Comparison of ENCODE assay signal across 26 cellular contexts in genomic region chr12:102592134-102592533, GRCh38.
A peak's percentile ranks its signal among the peaks of the same experiment; 100 is the strongest.
DNase-seq lines count a peak whose midpoint lies in the region; ATAC-seq, FAIRE-seq and TF ChIP-seq lines count a peak whose summit lies in the region.
"Had no signal": no experiment of that assay in that cellular context is flagged by ENCODE, and none has a peak within 500 bp of the region (broad histone marks: within the 10 kb centered on the region; RNA-seq: fewer than 3 reads in every experiment).

No MANE protein-coding gene starts in this region.

- H2BK15ac ChIP-seq in IMR-90 (ENCODE audit: low read depth, low read length): no peak overlapping the region

- no peaks in the 10 kb centered on the region for H4K20me1 ChIP-seq in IMR-90 (ENCODE audit: insufficient read depth, low read length)
- no peaks in the 10 kb centered on the region for H4K20me1 ChIP-seq in K562 (replicated peaks; ENCODE audit: control insufficient read depth, insufficient read depth, low read length)
- H4K20me1 ChIP-seq: BLaER1 had no signal

- H4K5ac ChIP-seq in IMR-90 (ENCODE audit: low read depth, low read length): no peak overlapping the region

- no peak overlapping the region for H4K91ac ChIP-seq in IMR-90 (ENCODE audit: insufficient read depth, low read depth, low read length)

- FAIRE-seq in K562 (lab: Jason Lieb, UNC) (no peak), endometrium (lab: Jason Lieb, UNC) (peak; percentile 18)
- FAIRE-seq: A204.1, GM12878, GM12892, GM18507 had no signal

- H3K9me1 ChIP-seq in IMR-90 (ENCODE audit: insufficient read depth, low read length) (no peaks in the 10 kb centered on the region), K562 (ENCODE audit: control insufficient read depth, insufficient read depth, low read length) (no peaks in the 10 kb centered on the region)

- ATAC-seq in IMR-90 (ENCODE audit: low read depth) (no peak), K562 (no peak), HG03097 (IDR thresholded peaks at IDR 0.05; ENCODE audit: low FRiP score, unreplicated experiment) (no peak), GM21737 (IDR thresholded peaks at IDR 0.05; ENCODE audit: unreplicated experiment) (no peak)
- ATAC-seq: GM12878 had no signal

- H3K27me3 ChIP-seq in IMR-90 (ENCODE audit: control insufficient read depth, insufficient read depth, low read length) (no peaks in the 10 kb centered on the region), K562 (ENCODE audit: control insufficient read depth in 2 of 2, insufficient read depth in 2 of 2, low read length in 2 of 2) (no peaks in the 10 kb centered on the region)
- H3K27me3 ChIP-seq: BE2C, BLaER1 had no signal

- H3K4ac ChIP-seq in IMR-90 (ENCODE audit: low read depth, low read length): no peak overlapping the region

- intact Hi-C loops in IMR-90 (cut with micrococcal nuclease) (no loop called here), K562 (cut with micrococcal nuclease) (no loop called here)

- no TSS peak for BruUV-seq in IMR-90 (replicated peaks; lab: Mats Ljungman, UMichigan)
- no TSS peak for BruUV-seq in K562 (replicated peaks; lab: Mats Ljungman, UMichigan)

- no peak overlapping the region for H2AK9ac ChIP-seq in IMR-90 (replicated peaks; ENCODE audit: low read depth, low read length, poor library complexity)

- no peaks in the 10 kb centered on the region for H3K79me1 ChIP-seq in IMR-90 (ENCODE audit: low read depth in 1 of 2, low read length in 2 of 2)

- H3K9ac ChIP-seq in IMR-90 (ENCODE audit: low read depth, low read length) (no peak overlapping the region), K562 (ENCODE audit: insufficient read depth in 1 of 2, low read depth in 2 of 2, low read length in 2 of 2) (no peak overlapping the region)
- H3K9ac ChIP-seq: BLaER1 had no signal

- no peak for DNase-seq in IMR-90
- no peak for DNase-seq in K562 (ENCODE audit: extremely low read depth in 1 of 4, low spot score in 3 of 4)
- DNase-seq in GM20000 (ENCODE audit: low spot score): no peak
- DNase-seq: 8988T; ACHN; BE2C; C1 segment of cervical spinal cord; CD4-positive, alpha-beta memory T cell; CD4-positive, CD25-positive, alpha-beta regulatory T cell; CD8-positive, alpha-beta memory T cell; COR-L47; DMS 273 treated with DMSO at 0.1 percent for 48 hours; DMS153; DMS53; DMS79; DND-41; EL; GDM1 had no signal

- H2BK20ac ChIP-seq in IMR-90 (ENCODE audit: low read depth, low read length): no peak overlapping the region

- no peaks in the 10 kb centered on the region for H3K79me2 ChIP-seq in K562 (ENCODE audit: control insufficient read depth, insufficient read depth, low read length)

- TF ChIP-seq CTCF in IMR-90 (conservative IDR thresholded peaks at IDR 0.05; ENCODE audit: low read depth, low read length) (no peak), K562 (IDR thresholded peaks at IDR 0.05 in 2 of 3, conservative IDR thresholded peaks at IDR 0.05 in 1 of 3; ENCODE audit: insufficient read depth in 2 of 3, low read depth in 1 of 3, low read length in 3 of 3) (no peak), GM20000 (IDR thresholded peaks at IDR 0.05; ENCODE audit: extremely low read depth, missing control alignments) (no peak)

- H3K18ac ChIP-seq in IMR-90 (ENCODE audit: low read depth, low read length): no peak overlapping the region

- no peak overlapping the region for H2BK5ac ChIP-seq in IMR-90 (ENCODE audit: low read depth, low read length, poor library complexity, severe bottlenecking)

- H2AFZ ChIP-seq in IMR-90 (replicated peaks; ENCODE audit: low read length, poor library complexity): no peak overlapping the region
- H2AFZ ChIP-seq in K562 (ENCODE audit: low read depth, low read length): no peak overlapping the region

- H3K4me1 ChIP-seq in IMR-90 (ENCODE audit: control insufficient read depth, insufficient read depth, low read length): no peaks in the 10 kb centered on the region
- H3K4me1 ChIP-seq in K562 (replicated peaks in 1 of 2; ENCODE audit: control insufficient read depth in 2 of 2, insufficient read depth in 2 of 2, low read length in 2 of 2): peaks cover 0 to 7% of the 10 kb centered on the region in 2 experiments; a peak in 2 of 5 replicates
- H3K4me1 ChIP-seq: BE2C, BLaER1 had no signal

- no peak overlapping the region for H3K4me3 ChIP-seq in IMR-90 (ENCODE audit: insufficient read depth, low read depth, low read length)
- no peak overlapping the region for H3K4me3 ChIP-seq in K562
- H3K4me3 ChIP-seq: BLaER1, GM12878 had no signal

- H3K36me3 ChIP-seq in IMR-90 (ENCODE audit: control insufficient read depth, insufficient read depth, low read length) (no peaks in the 10 kb centered on the region), K562 (ENCODE audit: control insufficient read depth, insufficient read depth, low read length) (no peaks in the 10 kb centered on the region)
- H3K36me3 ChIP-seq: BE2C, BLaER1 had no signal

- no peak overlapping the region for H2BK120ac ChIP-seq in IMR-90 (ENCODE audit: low read depth, low read length)

- dilution Hi-C loops in IMR-90 (cut with HindIII; ENCODE audit: low sequenced_read_pairs, unreplicated experiment): no loop called here

- no peak overlapping the region for H2AK5ac ChIP-seq in IMR-90 (ENCODE audit: low read depth, low read length)

- no CpG with 5 or more reads among the region's 3 CpGs for WGBS in IMR-90 (ENCODE audit: extremely low coverage in 2 of 2, insufficient read length in 1 of 2), 2 experiments
- 19% methylated on average over 3 of the region's 3 CpGs for WGBS in K562 (ENCODE audit: insufficient coverage, low coverage, missing lambda C conversion rate)

- H3K23ac ChIP-seq in IMR-90 (ENCODE audit: low read depth, low read length): no peak overlapping the region

- H3K9me3 ChIP-seq in IMR-90 (ENCODE audit: control insufficient read depth, insufficient read depth, low read length): no peaks in the 10 kb centered on the region
- no peaks in the 10 kb centered on the region for H3K9me3 ChIP-seq in K562 (replicated peaks; ENCODE audit: control insufficient read depth, insufficient read depth, low read depth, low read length)
- H3K9me3 ChIP-seq: BE2C, BLaER1 had no signal

- no peak overlapping the region for H3K14ac ChIP-seq in IMR-90 (replicated peaks; ENCODE audit: low read depth, low read length)

- no peak overlapping the region for H3K27ac ChIP-seq in IMR-90 (ENCODE audit: insufficient read depth, low read length)
- no peak overlapping the region for H3K27ac ChIP-seq in K562 (ENCODE audit: extremely low read depth, low read depth, low read length)
- H3K27ac ChIP-seq: BLaER1 had no signal

- CTCF ChIA-PET in IMR-90 (lab: Yijun Ruan, JAX) (no interaction called here), K562 (lab: Yijun Ruan, JAX; ENCODE audit: low intra/inter-chr PET ratio) (no interaction called here)

- POLR2A ChIA-PET in IMR-90 (lab: Charles Lee; ENCODE audit: unreplicated experiment): no interaction called here
- POLR2A ChIA-PET in K562 (lab: Yijun Ruan, JAX): interaction anchor here (0.9 kb wide), 1 partner anchor 8 kb away, joined by 3 read pairs; no protein-coding TSS in a partner anchor

- H3K56ac ChIP-seq in IMR-90 (ENCODE audit: extremely low read depth, insufficient read depth, low read length): no peak overlapping the region

- H3K4me2 ChIP-seq in IMR-90 (ENCODE audit: low read depth, low read length) (no peak overlapping the region), K562 (ENCODE audit: insufficient read depth, low read length) (no peak overlapping the region)
- H3K4me2 ChIP-seq: BLaER1 had no signal

- no peak for TF ChIP-seq EP300 in K562 (IDR thresholded peaks at IDR 0.05; ENCODE audit: low read length)

- in situ Hi-C loops in IMR-90 (cut with MboI; ENCODE audit: low sequenced_read_pairs): no loop called here
- in situ Hi-C loops in K562 (cut with MboI): no loop called here

- H4K8ac ChIP-seq in IMR-90 (ENCODE audit: low read depth in 2 of 2, low read length in 2 of 2): no peak overlapping the region

- no peak for TF ChIP-seq RAD21 in IMR-90 (IDR thresholded peaks at IDR 0.05; ENCODE audit: low read length)
- TF ChIP-seq RAD21 in K562 (CRISPR knock-in tag; conservative IDR thresholded peaks at IDR 0.05 in 1 of 2, IDR thresholded peaks at IDR 0.05 in 1 of 2): no peak

- TF ChIP-seq POLR2A in IMR-90 (IDR thresholded peaks at IDR 0.05; ENCODE audit: low read depth, low read length) (no peak), K562 (conservative IDR thresholded peaks at IDR 0.05) (no peak)

TF ChIP-seq in IMR-90, 13 proteins besides CTCF, POLR2A, EP300 and RAD21:
- TF ChIP-seq CEBPB (IDR thresholded peaks at IDR 0.05; ENCODE audit: low read depth, low read length): 0 out of 2 replicates have a peak, but pooled peaks have one; percentile 15
- TF ChIP-seq, protein P1, sequence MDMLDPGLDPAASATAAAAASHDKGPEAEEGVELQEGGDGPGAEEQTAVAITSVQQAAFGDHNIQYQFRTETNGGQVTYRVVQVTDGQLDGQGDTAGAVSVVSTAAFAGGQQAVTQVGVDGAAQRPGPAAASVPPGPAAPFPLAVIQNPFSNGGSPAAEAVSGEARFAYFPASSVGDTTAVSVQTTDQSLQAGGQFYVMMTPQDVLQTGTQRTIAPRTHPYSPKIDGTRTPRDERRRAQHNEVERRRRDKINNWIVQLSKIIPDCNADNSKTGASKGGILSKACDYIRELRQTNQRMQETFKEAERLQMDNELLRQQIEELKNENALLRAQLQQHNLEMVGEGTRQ (IDR thresholded peaks at IDR 0.05; ENCODE audit: low read depth, low read length): no peak

TF ChIP-seq in K562, 482 proteins besides CTCF, POLR2A, EP300 and RAD21 (continues in another document):
- no peak for TF ChIP-seq WHSC1 (IDR thresholded peaks at IDR 0.05; ENCODE audit: low read length)
- TF ChIP-seq CEBPG (CRISPR knock-in tag; IDR thresholded peaks at IDR 0.05): no peak
- peak; percentile 31 to 50; a peak in 1 of 4 replicates for TF ChIP-seq CEBPG (tag; conservative IDR thresholded peaks at IDR 0.05 in 1 of 2, IDR thresholded peaks at IDR 0.05 in 1 of 2)
- TF ChIP-seq CEBPB (tag; IDR thresholded peaks at IDR 0.05): peak; percentile 56; the same call in 1 of the 2 replicates
- TF ChIP-seq, protein P2, sequence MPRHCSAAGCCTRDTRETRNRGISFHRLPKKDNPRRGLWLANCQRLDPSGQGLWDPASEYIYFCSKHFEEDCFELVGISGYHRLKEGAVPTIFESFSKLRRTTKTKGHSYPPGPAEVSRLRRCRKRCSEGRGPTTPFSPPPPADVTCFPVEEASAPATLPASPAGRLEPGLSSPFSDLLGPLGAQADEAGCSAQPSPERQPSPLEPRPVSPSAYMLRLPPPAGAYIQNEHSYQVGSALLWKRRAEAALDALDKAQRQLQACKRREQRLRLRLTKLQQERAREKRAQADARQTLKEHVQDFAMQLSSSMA (CRISPR knock-in tag; IDR thresholded peaks at IDR 0.05): no peak
